In genomic region chr13:49443327-49443688, GRCh38 we compare ENCODE assay signal across 8 cellular contexts. TPM values are rescaled to one million over a fixed set of nuclear protein-coding genes. Genes with fewer than 3 reads are reported as not detected.
DNase-seq lines count a peak whose midpoint lies in the region; ATAC-seq and TF ChIP-seq lines count a peak whose summit lies in the region.

No MANE protein-coding gene starts in this region.

- peaks cover 9 to 68% (median 39%) of the 10 kb centered on the region in 4 donors for H3K4me1 Mint-ChIP-seq in naive thymus-derived CD8-positive, alpha-beta T cell

- peaks cover 0 to 3% (median 0%) of the 10 kb centered on the region in 3 donors for H3K36me3 Mint-ChIP-seq in naive thymus-derived CD8-positive, alpha-beta T cell

- no peaks in the 10 kb centered on the region for H3K27me3 ChIP-seq in BE2C

- H3K27me3 Mint-ChIP-seq in naive thymus-derived CD8-positive, alpha-beta T cell = no peaks in the 10 kb centered on the region

- H3K4me3 ChIP-seq in BE2C (ENCODE audit: low read depth, low read length) (peak overlapping the region; percentile 83), epithelial cell of proximal tubule (ENCODE audit: low read depth, low read length) (peak overlapping the region; percentile 88)

- no peaks in the 10 kb centered on the region for H3K9me3 ChIP-seq in BE2C

- no peaks in the 10 kb centered on the region for H3K36me3 ChIP-seq in BE2C

- H3K27ac Mint-ChIP-seq in naive thymus-derived CD8-positive, alpha-beta T cell = peak overlapping the region; percentile 96 to 100 (median 98)

- H3K4me3 Mint-ChIP-seq in naive thymus-derived CD8-positive, alpha-beta T cell = peak overlapping the region; percentile 88 to 100 (median 98)

- H3K4me1 ChIP-seq in BE2C = no peaks in the 10 kb centered on the region

- H3K9me3 Mint-ChIP-seq in naive thymus-derived CD8-positive, alpha-beta T cell = no peaks in the 10 kb centered on the region

- TF ChIP-seq CTCF in BE2C (IDR thresholded peaks at IDR 0.05; ENCODE audit: low read depth, low read length) (no peak), epithelial cell of proximal tubule (conservative IDR thresholded peaks at IDR 0.05; ENCODE audit: low read depth, low read length) (no peak)

- ATAC-seq in naive thymus-derived CD8-positive, alpha-beta T cell = peak in 1 of 2 donors; percentile 5
- no peak for ATAC-seq in GM18861 (IDR thresholded peaks at IDR 0.05; ENCODE audit: unreplicated experiment)

- POLR2A ChIA-PET in naive thymus-derived CD8-positive, alpha-beta T cell (lab: Charles Lee) = interaction anchor here (0.5 to 4.2 kb wide), 18 partner anchors 11 to 1405 kb away, joined by 3 to 82 read pairs (median 5); partner anchors contain the start of genes CDADC1, EBPL, FNDC3A and KPNA3

- DNase-seq in BE2C = no peak
- peak; percentile 11 for DNase-seq in H4 (ENCODE audit: low spot score)
- peak; percentile 51 for DNase-seq in SK-N-DZ (ENCODE audit: low spot score)
- no peak for DNase-seq in epithelial cell of proximal tubule (ENCODE audit: low read depth)
- DNase-seq in naive thymus-derived CD8-positive, alpha-beta T cell = peak in 1 of 10 donors; percentile 3
- DNase-seq in COLO668 (lab: John Stamatoyannopoulos, UW; ENCODE audit: unreplicated experiment) = no peak
- no peak for DNase-seq in effector CD8-positive, alpha-beta T cell (lab: John Stamatoyannopoulos, UW)

RNA-seq across cellular contexts. Expression of gene CAB39L, which starts 0.6 kb away (rescaled TPM):
- polyA plus RNA-seq in BE2C (2012; ENCODE audit: insufficient read depth, insufficient read length, low read depth) = 2.6 TPM
- total RNA-seq in H4 (2014; rRNA removed; shearing (Covaris generic)) = 3.7 and 5.1 TPM in 2 replicates
- 5.3 and 6.4 TPM in 2 replicates for polyA plus RNA-seq in SK-N-DZ (2014; cell fraction: cytosol; rRNA removed)
- 2.5 and 7.1 TPM in 2 replicates for polyA plus RNA-seq in SK-N-DZ (2014; cell fraction: nucleus; rRNA removed)
- 5.2 and 7.2 TPM in 2 replicates for total RNA-seq in epithelial cell of proximal tubule
- 1 to 10 TPM; 5.3 to 9.2 TPM for total RNA-seq in naive thymus-derived CD8-positive, alpha-beta T cell
- polyA plus RNA-seq in naive thymus-derived CD8-positive, alpha-beta T cell = 1 to 10 TPM; 4.3 to 5.2 (median 4.3) TPM

RNA-seq across cellular contexts. Expression of gene SETDB2, which starts 0.8 kb away (rescaled TPM):
- polyA plus RNA-seq in BE2C (2012; ENCODE audit: insufficient read depth, insufficient read length, low read depth) = 1.7 TPM
- total RNA-seq in H4 (2014; rRNA removed; shearing (Covaris generic)) = 6.6 and 6.7 TPM in 2 replicates
- 3.7 and 4.2 TPM in 2 replicates for polyA plus RNA-seq in SK-N-DZ (2014; cell fraction: cytosol; rRNA removed)
- polyA plus RNA-seq in SK-N-DZ (2014; cell fraction: nucleus; rRNA removed) = 7.4 and 7.6 TPM in 2 replicates
- total RNA-seq in epithelial cell of proximal tubule = 4.3 and 5.2 TPM in 2 replicates
- 10 to 100 TPM; 30.5 to 31.6 TPM for total RNA-seq in naive thymus-derived CD8-positive, alpha-beta T cell
- 10 to 100 TPM; 13.3 to 14.7 (median 13.7) TPM for polyA plus RNA-seq in naive thymus-derived CD8-positive, alpha-beta T cell

RNA-seq across cellular contexts. Expression of gene PHF11, which starts 52.4 kb away (rescaled TPM):
- polyA plus RNA-seq in BE2C (2012; ENCODE audit: insufficient read depth, insufficient read length, low read depth) = 0.90 TPM
- 9.0 and 13.6 TPM in 2 replicates for total RNA-seq in H4 (2014; rRNA removed; shearing (Covaris generic))
- not detected in 2 replicates for polyA plus RNA-seq in SK-N-DZ (2014; cell fraction: cytosol; rRNA removed)
- polyA plus RNA-seq in SK-N-DZ (2014; cell fraction: nucleus; rRNA removed) = 0.45 TPM in 1 of 2 replicates, not detected in the other
- total RNA-seq in epithelial cell of proximal tubule = 21.8 and 33.9 TPM in 2 replicates
- total RNA-seq in naive thymus-derived CD8-positive, alpha-beta T cell = 100 to 1,000 TPM; 121 to 132 TPM
- 10 to 100 TPM; 75.9 to 88.3 (median 80.4) TPM for polyA plus RNA-seq in naive thymus-derived CD8-positive, alpha-beta T cell

Comparison
In these comparisons a context has a peak if more than half of its experiments do, and no peak if none do; other contexts are left out.
1. DNase-seq: peak in H4 (single experiment) and SK-N-DZ (single experiment); none in BE2C (single experiment), epithelial cell of proximal tubule (single experiment), COLO668 (single experiment) and effector CD8-positive, alpha-beta T cell (single experiment).